Comparison of ENCODE assay signal across 18 cellular contexts in genomic region chr11:115676768-115677167, GRCh38.
DNase-seq lines count a peak whose midpoint lies in the region; TF ChIP-seq lines count a peak whose summit lies in the region.
"Had no signal": no experiment of that assay in that cellular context is flagged by ENCODE, and none has a peak within 500 bp of the region (broad histone marks: within the 10 kb centered on the region; RNA-seq: fewer than 3 reads in every experiment).

No MANE protein-coding gene starts in this region.

- H3K4me1 Mint-ChIP-seq in immature natural killer cell = no peaks in the 10 kb centered on the region
- H3K4me1 Mint-ChIP-seq: CD4-positive, CD25-positive, alpha-beta regulatory T cell; natural killer cell had no signal

- H3K27me3 ChIP-seq in adipocyte (replicated peaks; ENCODE audit: control insufficient read depth, insufficient read depth, low read length) (peaks cover 7% of the 10 kb centered on the region), prostate gland (replicated peaks; ENCODE audit: insufficient read depth) (no peaks in the 10 kb centered on the region)
- H3K27me3 ChIP-seq: gastroesophageal sphincter had no signal

- H3K27me3 Mint-ChIP-seq in immature natural killer cell (ENCODE audit: low read depth in 3 of 3) = peaks cover 0 to 7% (median 2%) of the 10 kb centered on the region in 3 donors
- H3K27me3 Mint-ChIP-seq: CD4-positive, CD25-positive, alpha-beta regulatory T cell had no signal

- H3K27ac ChIP-seq in prostate gland = no peak overlapping the region
- H3K27ac ChIP-seq: gastroesophageal sphincter, lower lobe of right lung, thoracic aorta had no signal

- no peak overlapping the region for H3K27ac Mint-ChIP-seq in immature natural killer cell
- H3K27ac Mint-ChIP-seq: activated T-helper 2 cell treated with anti-CD3 and anti-CD28 coated beads, Interferon-gamma antibody, Interleukin-2, Interleukin-4, amounts not matched to agents 10 μg/mL and 5 μg/mL and 100 μg/mL, durations not matched to agents 14 hours and 24 hours and 36 hours; CD4-positive, CD25-positive, alpha-beta regulatory T cell; natural killer cell had no signal

- H3K4me1 ChIP-seq in adipocyte (ENCODE audit: control insufficient read depth, insufficient read depth, low read length) (peaks cover 15% of the 10 kb centered on the region), prostate gland (replicated peaks) (no peaks in the 10 kb centered on the region)
- H3K4me1 ChIP-seq: lower lobe of right lung had no signal

- H3K9me3 ChIP-seq in adipocyte (ENCODE audit: control insufficient read depth, low read length) (no peaks in the 10 kb centered on the region), prostate gland (no peaks in the 10 kb centered on the region)
- H3K9me3 ChIP-seq: gastroesophageal sphincter, lower lobe of right lung, thoracic aorta had no signal

- TF ChIP-seq CTCF in HFF-Myc (IDR thresholded peaks at IDR 0.05; ENCODE audit: low read depth, low read length, missing control alignments) (no peak), prostate gland (IDR thresholded peaks at IDR 0.05) (no peak)

- no peaks in the 10 kb centered on the region for H3K9me3 Mint-ChIP-seq in immature natural killer cell
- H3K9me3 Mint-ChIP-seq: activated T-helper 2 cell treated with anti-CD3 and anti-CD28 coated beads, Interferon-gamma antibody, Interleukin-2, Interleukin-4, amounts not matched to agents 10 μg/mL and 5 μg/mL and 100 μg/mL, durations not matched to agents 14 hours and 24 hours and 36 hours; CD4-positive, CD25-positive, alpha-beta regulatory T cell; natural killer cell had no signal

- H3K36me3 ChIP-seq in adipocyte (ENCODE audit: control insufficient read depth, insufficient read depth, low read length, severe bottlenecking) (no peaks in the 10 kb centered on the region), prostate gland (no peaks in the 10 kb centered on the region)
- H3K36me3 ChIP-seq: gastroesophageal sphincter, lower lobe of right lung, thoracic aorta had no signal

- DNase-seq in HFF-Myc (ENCODE audit: extremely low read depth, low read depth) = peak; percentile 19
- DNase-seq in adipocyte (ENCODE audit: low read depth) = peak; percentile 57
- peak; percentile 63 for DNase-seq in glomerular visceral epithelial cell (ENCODE audit: extremely low spot score)
- no peak for DNase-seq in prostate gland (ENCODE audit: low spot score)
- DNase-seq in GOT3 (lab: John Stamatoyannopoulos, UW) = no peak
- DNase-seq in immature natural killer cell = no peak
- no peak for DNase-seq in H4 (ENCODE audit: low spot score)
- DNase-seq: activated CD4-positive, CD25-positive, alpha-beta regulatory T cell treated with anti-CD3 and anti-CD28 coated beads, Interleukin-2, amount 50 U/mL, for 72 hours; amniotic stem cell; CD4-positive, CD25-positive, alpha-beta regulatory T cell; lower lobe of right lung; natural killer cell; NCI-H2029 treated with DMSO at 0.1 percent for 48 hours; SHP77 treated with DMSO at 0.1 percent for 48 hours; T-helper 9 cell had no signal

- H3K4me3 ChIP-seq in HFF-Myc (replicated peaks; ENCODE audit: low read depth, low read length) = no peak overlapping the region
- H3K4me3 ChIP-seq in adipocyte (ENCODE audit: low read length) = no peak overlapping the region
- no peak overlapping the region for H3K4me3 ChIP-seq in prostate gland
- H3K4me3 ChIP-seq: gastroesophageal sphincter, lower lobe of right lung, thoracic aorta had no signal

- no peak overlapping the region for H3K9ac ChIP-seq in adipocyte (ENCODE audit: low read length)

- H3K36me3 Mint-ChIP-seq in immature natural killer cell = no peaks in the 10 kb centered on the region
- H3K36me3 Mint-ChIP-seq: CD4-positive, CD25-positive, alpha-beta regulatory T cell; natural killer cell had no signal

- intact Hi-C loops in prostate gland (cut with DNase I) = no loop called here

- H3K4me3 Mint-ChIP-seq in immature natural killer cell = no peak overlapping the region
- H3K4me3 Mint-ChIP-seq: CD4-positive, CD25-positive, alpha-beta regulatory T cell; natural killer cell had no signal

- no peak for TF ChIP-seq POLR2A in prostate gland (IDR thresholded peaks at IDR 0.05)

- 88% methylated on average over 4 of the region's 4 CpGs for WGBS in prostate gland

Comparison
In these comparisons a context has a peak if more than half of its experiments do, and no peak if none do; other contexts are left out.
1. DNase-seq: peak in HFF-Myc (single experiment), adipocyte (single experiment) and glomerular visceral epithelial cell (single experiment); none in prostate gland (single experiment), GOT3 (single experiment), immature natural killer cell (0 of 3) and H4 (single experiment).